Comparison of ENCODE assay signal across 26 cellular contexts in genomic region chr9:94927048-94927761, GRCh38.
A peak's percentile ranks its signal among the peaks of the same experiment; 100 is the strongest.
DNase-seq lines count a peak whose midpoint lies in the region; ATAC-seq and TF ChIP-seq lines count a peak whose summit lies in the region.
"Had no signal": no experiment of that assay in that cellular context is flagged by ENCODE, and none has a peak within 500 bp of the region (broad histone marks: within the 10 kb centered on the region; RNA-seq: fewer than 3 reads in every experiment).

No MANE protein-coding gene starts in this region.

- no TSS peak for BruUV-seq in MCF 10A (replicated peaks; lab: Mats Ljungman, UMichigan)

- no peak overlapping the region for H3K4me3 ChIP-seq in breast epithelium
- H3K4me3 ChIP-seq in vagina: no peak overlapping the region
- H3K4me3 ChIP-seq: Peyer's patch had no signal

- H3K27me3 Mint-ChIP-seq in MCF 10A (ENCODE audit: insufficient read depth, unreplicated experiment) (no peaks in the 10 kb centered on the region), chondrocyte (ENCODE audit: low read depth) (no peaks in the 10 kb centered on the region), nephron (ENCODE audit: low read depth) (no peaks in the 10 kb centered on the region)
- H3K27me3 Mint-ChIP-seq in stimulated activated memory B cell treated with anti-CD40 and anti-IgM and Interleukin-4, amounts not matched to agents 10 μg/mL and 1 μg/mL and 100 μg/mL, for 72 hours: no peaks in the 10 kb centered on the region
- no peaks in the 10 kb centered on the region for H3K27me3 Mint-ChIP-seq in activated CD4-positive, alpha-beta T cell treated with anti-CD3 and anti-CD28 coated beads for 36 hours
- H3K27me3 Mint-ChIP-seq: activated CD4-positive, alpha-beta T cell treated with anti-CD3 and anti-CD28 coated beads, Interleukin-2, amount 10 ng/mL, durations not matched to agents 24 days and 14 days; stimulated activated naive CD8-positive, alpha-beta T cell treated with anti-CD3 and anti-CD28 coated beads, Interleukin-15, Interleukin-2, amounts not matched to agents 100 ng/mL and 50 ng/mL, for 24 hours had no signal

- no peaks in the 10 kb centered on the region for H3K36me3 ChIP-seq in breast epithelium
- no peaks in the 10 kb centered on the region for H3K36me3 ChIP-seq in vagina
- H3K36me3 ChIP-seq: Peyer's patch had no signal

- CTCF ChIA-PET in MCF 10A (lab: Yijun Ruan, JAX): no interaction called here
- CTCF ChIA-PET in activated CD4-positive, alpha-beta T cell treated with anti-CD3 and anti-CD28 coated beads for 36 hours (lab: Charles Lee): interaction anchor here (0.7 kb wide), 1 partner anchor 1355 kb away, joined by 3 read pairs; no protein-coding TSS in a partner anchor

- DNase-seq in MCF 10A (ENCODE audit: unreplicated experiment) (no peak), breast epithelium (ENCODE audit: low spot score in 2 of 2) (no peak), chondrocyte (ENCODE audit: low spot score) (no peak), vagina (ENCODE audit: extremely low spot score in 2 of 2) (no peak)
- no peak for DNase-seq in stimulated activated effector memory CD8-positive, alpha-beta T cell treated with anti-CD3 and anti-CD28 coated beads, Interleukin-12 subunit alpha, Interleukin-12 subunit beta, amount 100 ng/mL, for 72 hours (ENCODE audit: low spot score in 2 of 2)
- no peak for DNase-seq in activated CD4-positive, alpha-beta T cell treated with anti-CD3 and anti-CD28 coated beads for 36 hours
- DNase-seq: activated CD4-positive, alpha-beta T cell treated with anti-CD3 and anti-CD28 coated beads, Interleukin-2, amount 10 ng/mL, durations not matched to agents 24 days and 14 days; activated naive CD4-positive, alpha-beta T cell; activated T-cell treated with anti-CD3 and anti-CD28 coated beads, Interleukin-2, amount 50 U/mL, for 4 hours; AML-193; GF-D8; KBM-7; kidney glomerular epithelial cell; mammary epithelial cell; MM.1S; NCI-H1436; NCI-H510A treated with DMSO at 0.1 percent for 48 hours; NK-92 treated with Interleukin-12 subunit alpha and Interleukin-12 subunit beta, amount 100 ng/mL, for 24 hours; occipital lobe; Peyer's patch; retina; stimulated activated CD4-positive, alpha-beta T cell treated with anti-CD3 and anti-CD28 coated beads, Interleukin-4, amount 100 ng/mL, for 24 hours; T-helper 2 cell had no signal

- H3K4me1 ChIP-seq in breast epithelium: peaks cover 6 to 8% of the 10 kb centered on the region in 2 donors
- H3K4me1 ChIP-seq in vagina: peaks cover 61% of the 10 kb centered on the region
- H3K4me1 ChIP-seq: Peyer's patch had no signal

- H3K27ac ChIP-seq in breast epithelium: no peak overlapping the region
- peak overlapping the region; percentile 89 for H3K27ac ChIP-seq in vagina
- H3K27ac ChIP-seq: Peyer's patch had no signal

- H3K36me3 Mint-ChIP-seq in MCF 10A (ENCODE audit: insufficient read depth, unreplicated experiment): peaks cover 24% of the 10 kb centered on the region
- peaks cover 29% of the 10 kb centered on the region for H3K36me3 Mint-ChIP-seq in chondrocyte (ENCODE audit: low read depth)
- peaks cover 24% of the 10 kb centered on the region for H3K36me3 Mint-ChIP-seq in nephron (ENCODE audit: low read depth)
- H3K36me3 Mint-ChIP-seq in stimulated activated memory B cell treated with anti-CD40 and anti-IgM and Interleukin-4, amounts not matched to agents 10 μg/mL and 1 μg/mL and 100 μg/mL, for 72 hours: peaks cover 40% of the 10 kb centered on the region
- H3K36me3 Mint-ChIP-seq in stimulated activated effector memory CD8-positive, alpha-beta T cell treated with anti-CD3 and anti-CD28 coated beads, Interleukin-12 subunit alpha, Interleukin-12 subunit beta, amount 100 ng/mL, for 72 hours: no peaks in the 10 kb centered on the region
- H3K36me3 Mint-ChIP-seq in activated CD4-positive, alpha-beta T cell treated with anti-CD3 and anti-CD28 coated beads for 36 hours (ENCODE audit: low read depth): peaks cover 2% of the 10 kb centered on the region

- H3K9me3 ChIP-seq in breast epithelium (no peaks in the 10 kb centered on the region), vagina (no peaks in the 10 kb centered on the region)
- H3K9me3 ChIP-seq: Peyer's patch had no signal

- H3K4me3 Mint-ChIP-seq in MCF 10A (ENCODE audit: unreplicated experiment) (no peak overlapping the region), chondrocyte (ENCODE audit: unreplicated experiment) (no peak overlapping the region), nephron (no peak overlapping the region)
- H3K4me3 Mint-ChIP-seq in stimulated activated memory B cell treated with anti-CD40 and anti-IgM and Interleukin-4, amounts not matched to agents 10 μg/mL and 1 μg/mL and 100 μg/mL, for 72 hours: no peak overlapping the region
- no peak overlapping the region for H3K4me3 Mint-ChIP-seq in stimulated activated effector memory CD8-positive, alpha-beta T cell treated with anti-CD3 and anti-CD28 coated beads, Interleukin-12 subunit alpha, Interleukin-12 subunit beta, amount 100 ng/mL, for 72 hours
- H3K4me3 Mint-ChIP-seq in activated CD4-positive, alpha-beta T cell treated with anti-CD3 and anti-CD28 coated beads for 36 hours: no peak overlapping the region
- H3K4me3 Mint-ChIP-seq: activated CD4-positive, alpha-beta T cell treated with anti-CD3 and anti-CD28 coated beads, Interleukin-2, amount 10 ng/mL, durations not matched to agents 24 days and 14 days; activated T-cell treated with anti-CD3 and anti-CD28 coated beads, Interleukin-2, amount 50 U/mL, for 4 hours; stimulated activated naive CD8-positive, alpha-beta T cell treated with anti-CD3 and anti-CD28 coated beads, Interleukin-15, Interleukin-2, amounts not matched to agents 100 ng/mL and 50 ng/mL, for 24 hours had no signal

- H3K27ac Mint-ChIP-seq in MCF 10A (ENCODE audit: low read depth, unreplicated experiment): peak overlapping the region; percentile 89
- peak overlapping the region; percentile 73 for H3K27ac Mint-ChIP-seq in chondrocyte (ENCODE audit: unreplicated experiment)
- peak overlapping the region in 2 of 3 experiments; percentile 35 to 58 for H3K27ac Mint-ChIP-seq in nephron
- no peak overlapping the region for H3K27ac Mint-ChIP-seq in stimulated activated memory B cell treated with anti-CD40 and anti-IgM and Interleukin-4, amounts not matched to agents 10 μg/mL and 1 μg/mL and 100 μg/mL, for 72 hours
- H3K27ac Mint-ChIP-seq in stimulated activated effector memory CD8-positive, alpha-beta T cell treated with anti-CD3 and anti-CD28 coated beads, Interleukin-12 subunit alpha, Interleukin-12 subunit beta, amount 100 ng/mL, for 72 hours: no peak overlapping the region
- no peak overlapping the region for H3K27ac Mint-ChIP-seq in activated CD4-positive, alpha-beta T cell treated with anti-CD3 and anti-CD28 coated beads for 36 hours
- H3K27ac Mint-ChIP-seq: activated CD4-positive, alpha-beta T cell treated with anti-CD3 and anti-CD28 coated beads, Interleukin-2, amount 10 ng/mL, durations not matched to agents 24 days and 14 days; stimulated activated naive CD8-positive, alpha-beta T cell treated with anti-CD3 and anti-CD28 coated beads, Interleukin-15, Interleukin-2, amounts not matched to agents 100 ng/mL and 50 ng/mL, for 24 hours had no signal

- no peak for ATAC-seq in stimulated activated memory B cell treated with anti-CD40 and anti-IgM and Interleukin-4, amounts not matched to agents 10 μg/mL and 1 μg/mL and 100 μg/mL, for 72 hours
- ATAC-seq in stimulated activated effector memory CD8-positive, alpha-beta T cell treated with anti-CD3 and anti-CD28 coated beads, Interleukin-12 subunit alpha, Interleukin-12 subunit beta, amount 100 ng/mL, for 72 hours: no peak
- ATAC-seq in activated CD4-positive, alpha-beta T cell treated with anti-CD3 and anti-CD28 coated beads for 36 hours: no peak
- ATAC-seq: activated T-cell treated with anti-CD3 and anti-CD28 coated beads, Interleukin-2, amount 50 U/mL, for 4 hours had no signal

- TF ChIP-seq POLR2A in breast epithelium (IDR thresholded peaks at IDR 0.05) (no peak), vagina (IDR thresholded peaks at IDR 0.05) (no peak)

- POLR2A ChIA-PET in MCF 10A (lab: Yijun Ruan, JAX): interaction anchor here (0.6 to 8.2 kb wide), 4 partner anchors 27 to 127 kb away, joined by 3 to 80 read pairs (median 3); no protein-coding TSS in a partner anchor
- POLR2A ChIA-PET in activated CD4-positive, alpha-beta T cell treated with anti-CD3 and anti-CD28 coated beads for 36 hours (lab: Charles Lee): no interaction called here

- intact Hi-C loops in MCF 10A (cut with micrococcal nuclease): no loop called here
- intact Hi-C loops in breast epithelium (cut with DNase I; ENCODE audit: low total_unique reads): no loop called here
- intact Hi-C loops in vagina (cut with DNase I): no loop called here
- intact Hi-C loops in activated CD4-positive, alpha-beta T cell treated with anti-CD3 and anti-CD28 coated beads for 36 hours (cut with DNase I, micrococcal nuclease): no loop called here

- H3K4me1 Mint-ChIP-seq in MCF 10A (ENCODE audit: insufficient read depth, unreplicated experiment): peaks cover 72% of the 10 kb centered on the region
- H3K4me1 Mint-ChIP-seq in chondrocyte (ENCODE audit: low read depth): peaks cover 82% of the 10 kb centered on the region
- peaks cover 26% of the 10 kb centered on the region for H3K4me1 Mint-ChIP-seq in nephron
- no peaks in the 10 kb centered on the region for H3K4me1 Mint-ChIP-seq in stimulated activated memory B cell treated with anti-CD40 and anti-IgM and Interleukin-4, amounts not matched to agents 10 μg/mL and 1 μg/mL and 100 μg/mL, for 72 hours
- no peaks in the 10 kb centered on the region for H3K4me1 Mint-ChIP-seq in stimulated activated effector memory CD8-positive, alpha-beta T cell treated with anti-CD3 and anti-CD28 coated beads, Interleukin-12 subunit alpha, Interleukin-12 subunit beta, amount 100 ng/mL, for 72 hours
- H3K4me1 Mint-ChIP-seq in activated CD4-positive, alpha-beta T cell treated with anti-CD3 and anti-CD28 coated beads for 36 hours: no peaks in the 10 kb centered on the region
- H3K4me1 Mint-ChIP-seq: activated CD4-positive, alpha-beta T cell treated with anti-CD3 and anti-CD28 coated beads, Interleukin-2, amount 10 ng/mL, durations not matched to agents 24 days and 14 days had no signal

- H3K9me3 Mint-ChIP-seq in MCF 10A (ENCODE audit: unreplicated experiment) (no peaks in the 10 kb centered on the region), chondrocyte (ENCODE audit: low read depth) (no peaks in the 10 kb centered on the region), nephron (no peaks in the 10 kb centered on the region)
- no peaks in the 10 kb centered on the region for H3K9me3 Mint-ChIP-seq in stimulated activated memory B cell treated with anti-CD40 and anti-IgM and Interleukin-4, amounts not matched to agents 10 μg/mL and 1 μg/mL and 100 μg/mL, for 72 hours
- no peaks in the 10 kb centered on the region for H3K9me3 Mint-ChIP-seq in stimulated activated effector memory CD8-positive, alpha-beta T cell treated with anti-CD3 and anti-CD28 coated beads, Interleukin-12 subunit alpha, Interleukin-12 subunit beta, amount 100 ng/mL, for 72 hours
- no peaks in the 10 kb centered on the region for H3K9me3 Mint-ChIP-seq in activated CD4-positive, alpha-beta T cell treated with anti-CD3 and anti-CD28 coated beads for 36 hours (ENCODE audit: low read depth)
- H3K9me3 Mint-ChIP-seq: activated CD4-positive, alpha-beta T cell treated with anti-CD3 and anti-CD28 coated beads, Interleukin-2, amount 10 ng/mL, durations not matched to agents 24 days and 14 days; activated T-cell treated with anti-CD3 and anti-CD28 coated beads, Interleukin-2, amount 50 U/mL, for 4 hours; stimulated activated naive CD8-positive, alpha-beta T cell treated with anti-CD3 and anti-CD28 coated beads, Interleukin-15, Interleukin-2, amounts not matched to agents 100 ng/mL and 50 ng/mL, for 24 hours had no signal

- TF ChIP-seq CTCF in MCF 10A (IDR thresholded peaks at IDR 0.05; ENCODE audit: unreplicated experiment) (no peak), breast epithelium (IDR thresholded peaks at IDR 0.05) (no peak), chondrocyte (IDR thresholded peaks at IDR 0.05) (no peak), nephron (IDR thresholded peaks at IDR 0.05; ENCODE audit: unreplicated experiment in 3 of 3) (no peak), vagina (IDR thresholded peaks at IDR 0.05) (no peak)

- H3K27me3 ChIP-seq in breast epithelium (no peaks in the 10 kb centered on the region), vagina (no peaks in the 10 kb centered on the region)
- H3K27me3 ChIP-seq: Peyer's patch had no signal

Comparison
In these comparisons a context has a peak if more than half of its experiments do, and no peak if none do; other contexts are left out.
1. H3K27ac Mint-ChIP-seq: peak in MCF 10A (single experiment), chondrocyte (single experiment) and nephron (2 of 3); none in stimulated activated memory B cell treated with anti-CD40 and anti-IgM and Interleukin-4, amounts not matched to agents 10 μg/mL and 1 μg/mL and 100 μg/mL, for 72 hours (single experiment), stimulated activated effector memory CD8-positive, alpha-beta T cell treated with anti-CD3 and anti-CD28 coated beads, Interleukin-12 subunit alpha, Interleukin-12 subunit beta, amount 100 ng/mL, for 72 hours (single experiment) and activated CD4-positive, alpha-beta T cell treated with anti-CD3 and anti-CD28 coated beads for 36 hours (single experiment).